13 cellular contexts compared by ENCODE assay signal in genomic region chr12:124869011-124869665, GRCh38. TPM values are rescaled to one million over a fixed set of nuclear protein-coding genes. Genes with fewer than 3 reads are reported as not detected.
DNase-seq lines count a peak whose midpoint lies in the region; ATAC-seq, FAIRE-seq and TF ChIP-seq lines count a peak whose summit lies in the region.
"Had no signal": no experiment of that assay in that cellular context is flagged by ENCODE, and none has a peak within 500 bp of the region (broad histone marks: within the 10 kb centered on the region; RNA-seq: fewer than 3 reads in every experiment).

No MANE protein-coding gene starts in this region.

- peak overlapping the region; percentile 52; the same call in 1 of the 2 replicates for H2AK5ac ChIP-seq in IMR-90 (ENCODE audit: low read depth, low read length)

- H3K4me1 Mint-ChIP-seq in naive thymus-derived CD4-positive, alpha-beta T cell: peaks cover 8 to 16% (median 15%) of the 10 kb centered on the region in 7 donors

- CTCF ChIA-PET in IMR-90 (lab: Yijun Ruan, JAX): no interaction called here
- CTCF ChIA-PET in GM12878 (lab: Yijun Ruan, JAX): interaction anchor here (2.4 kb wide), 1 partner anchor 38 kb away, joined by 6 read pairs; no protein-coding TSS in a partner anchor
- CTCF ChIA-PET in naive thymus-derived CD4-positive, alpha-beta T cell (lab: Charles Lee): no interaction called here

- peaks cover 5% of the 10 kb centered on the region for H3K4me1 ChIP-seq in IMR-90 (ENCODE audit: control insufficient read depth, insufficient read depth, low read length)
- peaks cover 20% of the 10 kb centered on the region for H3K4me1 ChIP-seq in GM12878 (ENCODE audit: control insufficient read depth, insufficient read depth, low read length)
- H3K4me1 ChIP-seq in naive thymus-derived CD4-positive, alpha-beta T cell (ENCODE audit: control insufficient read depth in 2 of 2, insufficient read depth in 2 of 2, low read length in 2 of 2): peaks cover 0 to 4% of the 10 kb centered on the region in 2 donors
- peaks cover 2% of the 10 kb centered on the region for H3K4me1 ChIP-seq in ovary (ENCODE audit: insufficient read depth)

- H3K4ac ChIP-seq in IMR-90 (ENCODE audit: low read depth, low read length): no peak overlapping the region

- H3K79me1 ChIP-seq in IMR-90 (ENCODE audit: low read depth in 1 of 2, low read length in 2 of 2): peaks cover 0 to 2% of the 10 kb centered on the region in 2 experiments; a peak in 1 of 4 replicates

- intact Hi-C loops in IMR-90 (cut with micrococcal nuclease) (no loop called here), GM12878 (cut with micrococcal nuclease; ENCODE audit: unreplicated experiment) (no loop called here), ovary (cut with DNase I) (no loop called here)
- intact Hi-C loops in naive thymus-derived CD4-positive, alpha-beta T cell (cut with micrococcal nuclease): loop anchor here in 1 of 2 donors (10.0 kb wide), 1 partner anchor 904 kb away; no protein-coding TSS in a partner anchor

- SMC1A ChIA-PET in GM12878 (lab: Charles Lee; ENCODE audit: uncharacterized antibody, unreplicated experiment): no interaction called here

- no peak for TF ChIP-seq CTCF in IMR-90 (conservative IDR thresholded peaks at IDR 0.05; ENCODE audit: low read depth, low read length)
- TF ChIP-seq CTCF in GM12878 (IDR thresholded peaks at IDR 0.05 in 2 of 3, conservative IDR thresholded peaks at IDR 0.05 in 1 of 3; ENCODE audit: control insufficient read depth in 2 of 3, extremely low read depth in 1 of 3, insufficient read depth in 1 of 3, low read depth in 3 of 3, low read length in 3 of 3): no peak
- TF ChIP-seq CTCF in ovary (IDR thresholded peaks at IDR 0.05): no peak

- TF ChIP-seq EP300 in GM12878 (IDR thresholded peaks at IDR 0.05; ENCODE audit: borderline replicate concordance in 1 of 2, control insufficient read depth in 1 of 2, low read depth in 2 of 2, low read length in 2 of 2) (no peak), ovary (IDR thresholded peaks at IDR 0.05) (no peak)

- no peaks in the 10 kb centered on the region for H3K36me3 ChIP-seq in IMR-90 (ENCODE audit: control insufficient read depth, insufficient read depth, low read length)
- no peaks in the 10 kb centered on the region for H3K36me3 ChIP-seq in GM12878 (ENCODE audit: control insufficient read depth in 2 of 2, insufficient read depth in 2 of 2, low read length in 1 of 2)
- no peaks in the 10 kb centered on the region for H3K36me3 ChIP-seq in naive thymus-derived CD4-positive, alpha-beta T cell (ENCODE audit: control insufficient read depth in 2 of 3, insufficient read depth in 3 of 3, low read length in 3 of 3)
- H3K36me3 ChIP-seq in ovary: no peaks in the 10 kb centered on the region

- no peak overlapping the region for H2BK5ac ChIP-seq in IMR-90 (ENCODE audit: low read depth, low read length, poor library complexity, severe bottlenecking)

- no peak for FAIRE-seq in GM12878 (lab: Jason Lieb, UNC)

- peaks cover 8% of the 10 kb centered on the region for H3K9me1 ChIP-seq in IMR-90 (ENCODE audit: insufficient read depth, low read length)

- no peak overlapping the region for H3K18ac ChIP-seq in IMR-90 (ENCODE audit: low read depth, low read length)

- TF ChIP-seq POLR2A in IMR-90 (IDR thresholded peaks at IDR 0.05; ENCODE audit: low read depth, low read length) (no peak), GM12878 (IDR thresholded peaks at IDR 0.05; ENCODE audit: low read depth, low read length) (no peak), ovary (IDR thresholded peaks at IDR 0.05) (no peak)

- dilution Hi-C loops in IMR-90 (cut with HindIII; ENCODE audit: low sequenced_read_pairs, unreplicated experiment): no loop called here

- POLR2A ChIA-PET in IMR-90 (lab: Charles Lee; ENCODE audit: unreplicated experiment) (interaction anchor here (0.6 to 0.7 kb wide), 2 partner anchors 11 to 14 kb away, joined by 3 to 7 read pairs; no protein-coding TSS in a partner anchor), GM12878 (lab: Charles Lee) (no interaction called here)
- POLR2A ChIA-PET in naive thymus-derived CD4-positive, alpha-beta T cell (lab: Charles Lee): no interaction called here

- RAD21 ChIA-PET in GM12878 (lab: Charles Lee; ENCODE audit: unreplicated experiment): no interaction called here

- no peak overlapping the region for H3K27ac ChIP-seq in IMR-90 (ENCODE audit: insufficient read depth, low read length)
- H3K27ac ChIP-seq in GM12878 (ENCODE audit: control insufficient read depth, insufficient read depth): no peak overlapping the region
- no peak overlapping the region for H3K27ac ChIP-seq in naive thymus-derived CD4-positive, alpha-beta T cell (ENCODE audit: low read depth, low read length)
- H3K27ac ChIP-seq in ovary: no peak overlapping the region
- H3K27ac ChIP-seq: GM23248 had no signal

- H3K79me2 ChIP-seq in GM12878 (ENCODE audit: control insufficient read depth, insufficient read depth, low read length): no peaks in the 10 kb centered on the region

- no peak overlapping the region; the same call in 2 of the 3 replicates for H2BK15ac ChIP-seq in IMR-90 (ENCODE audit: low read depth, low read length)

- no peak overlapping the region for H3K23ac ChIP-seq in IMR-90 (ENCODE audit: low read depth, low read length)

- H3K9me3 ChIP-seq in IMR-90 (ENCODE audit: control insufficient read depth, insufficient read depth, low read length) (peaks cover 4% of the 10 kb centered on the region; the same call in 1 of the 2 replicates), GM12878 (replicated peaks; ENCODE audit: control insufficient read depth, insufficient read depth, low read length) (no peaks in the 10 kb centered on the region), ovary (no peaks in the 10 kb centered on the region)
- no peaks in the 10 kb centered on the region for H3K9me3 ChIP-seq in naive thymus-derived CD4-positive, alpha-beta T cell (ENCODE audit: control insufficient read depth in 2 of 3, low read length in 3 of 3)

- no peak overlapping the region for H2AK9ac ChIP-seq in IMR-90 (replicated peaks; ENCODE audit: low read depth, low read length, poor library complexity)

- H3K4me2 ChIP-seq in IMR-90 (ENCODE audit: low read depth, low read length) (no peak overlapping the region), GM12878 (ENCODE audit: control insufficient read depth, insufficient read depth) (peak overlapping the region; percentile 82)

- H3K27ac Mint-ChIP-seq in naive thymus-derived CD4-positive, alpha-beta T cell: no peak overlapping the region
- H3K27ac Mint-ChIP-seq: immature natural killer cell had no signal

- no peaks in the 10 kb centered on the region for H3K9me3 Mint-ChIP-seq in naive thymus-derived CD4-positive, alpha-beta T cell
- H3K9me3 Mint-ChIP-seq: immature natural killer cell had no signal

- H3K4me3 Mint-ChIP-seq in naive thymus-derived CD4-positive, alpha-beta T cell: peak overlapping the region in 9 of 10 donors; percentile 11 to 72 (median 56)
- H3K4me3 Mint-ChIP-seq: immature natural killer cell had no signal

- no peaks in the 10 kb centered on the region for H4K20me1 ChIP-seq in IMR-90 (ENCODE audit: insufficient read depth, low read length)
- no peaks in the 10 kb centered on the region for H4K20me1 ChIP-seq in GM12878 (ENCODE audit: control insufficient read depth, insufficient read depth)

- BruUV-seq in IMR-90 (replicated peaks; lab: Mats Ljungman, UMichigan) (no TSS peak), GM12878 (replicated peaks; lab: Mats Ljungman, UMichigan) (no TSS peak)

- no peak overlapping the region for H2BK20ac ChIP-seq in IMR-90 (ENCODE audit: low read depth, low read length)

- H4K8ac ChIP-seq in IMR-90 (ENCODE audit: low read depth in 2 of 2, low read length in 2 of 2): no peak overlapping the region

- peaks cover 7 to 11% (median 10%) of the 10 kb centered on the region in 5 donors for H3K27me3 Mint-ChIP-seq in naive thymus-derived CD4-positive, alpha-beta T cell

- no peak overlapping the region for H3K56ac ChIP-seq in IMR-90 (ENCODE audit: extremely low read depth, insufficient read depth, low read length)

- ATAC-seq in IMR-90 (ENCODE audit: low read depth) (no peak), GM12878 (peak; percentile 25; the same call in 1 of the 3 replicates), GM21723 (IDR thresholded peaks at IDR 0.05; ENCODE audit: unreplicated experiment) (no peak)
- peak; percentile 77 for ATAC-seq in naive thymus-derived CD4-positive, alpha-beta T cell

- no peak overlapping the region for H4K5ac ChIP-seq in IMR-90 (ENCODE audit: low read depth, low read length)

- no peak overlapping the region for H3K4me3 ChIP-seq in IMR-90 (ENCODE audit: insufficient read depth, low read depth, low read length)
- H3K4me3 ChIP-seq in GM12878: no peak overlapping the region
- no peak overlapping the region for H3K4me3 ChIP-seq in naive thymus-derived CD4-positive, alpha-beta T cell (ENCODE audit: low read length)
- no peak overlapping the region for H3K4me3 ChIP-seq in ovary
- H3K4me3 ChIP-seq: GM23248 had no signal

- H3K9ac ChIP-seq in IMR-90 (ENCODE audit: low read depth, low read length) (no peak overlapping the region), GM12878 (ENCODE audit: control insufficient read depth, insufficient read depth, low read length) (peak overlapping the region; percentile 23; the same call in 1 of the 2 replicates)
- H3K9ac ChIP-seq: GM23248 had no signal

- no peak for TF ChIP-seq RAD21 in IMR-90 (IDR thresholded peaks at IDR 0.05; ENCODE audit: low read length)
- TF ChIP-seq RAD21 in GM12878 (IDR thresholded peaks at IDR 0.05; ENCODE audit: insufficient read depth, low read depth, low read length): no peak

- peaks cover 3% of the 10 kb centered on the region; the same call in 1 of the 2 replicates for H3K27me3 ChIP-seq in IMR-90 (ENCODE audit: control insufficient read depth, insufficient read depth, low read length)
- no peaks in the 10 kb centered on the region for H3K27me3 ChIP-seq in GM12878 (replicated peaks in 1 of 2; ENCODE audit: control insufficient read depth in 2 of 2, insufficient read depth in 2 of 2, low read length in 1 of 2)
- H3K27me3 ChIP-seq in naive thymus-derived CD4-positive, alpha-beta T cell (ENCODE audit: control insufficient read depth in 2 of 2, insufficient read depth in 2 of 2, low read length in 2 of 2): no peaks in the 10 kb centered on the region
- no peaks in the 10 kb centered on the region for H3K27me3 ChIP-seq in ovary

- H2AFZ ChIP-seq in IMR-90 (replicated peaks; ENCODE audit: low read length, poor library complexity) (peak overlapping the region; percentile 37), GM12878 (ENCODE audit: control insufficient read depth, low read depth, low read length) (peak overlapping the region; percentile 94)
- H2AFZ ChIP-seq: GM23248 had no signal

- H2BK120ac ChIP-seq in IMR-90 (ENCODE audit: low read depth, low read length): no peak overlapping the region

- in situ Hi-C loops in IMR-90 (cut with MboI; ENCODE audit: low sequenced_read_pairs): no loop called here
- in situ Hi-C loops in GM12878 (cut with MboI): no loop called here

- 71% methylated on average over 4 of the region's 18 CpGs; no CpG with 5 or more reads in 1 of the 2 experiments for WGBS in IMR-90 (ENCODE audit: extremely low coverage in 2 of 2, insufficient read length in 1 of 2), 2 experiments
- 41% methylated on average over 18 of the region's 18 CpGs for WGBS in GM12878 (ENCODE audit: insufficient coverage, insufficient replicate concordance, low lambda C conversion rate, missing lambda C conversion rate)
- 82 to 87% (median 86%) methylated on average over 18 of the region's 18 CpGs for WGBS in ovary, 3 donors

- no peak overlapping the region for H4K91ac ChIP-seq in IMR-90 (ENCODE audit: insufficient read depth, low read depth, low read length)

- DNase-seq in EH (ENCODE audit: low read depth): peak; percentile 29
- no peak for DNase-seq in IMR-90
- no peak for DNase-seq in GM12878 (ENCODE audit: low read depth, low spot score)
- no peak for DNase-seq in naive thymus-derived CD4-positive, alpha-beta T cell
- no peak for DNase-seq in A172 (ENCODE audit: low spot score)
- no peak for DNase-seq in ovary
- no peak for DNase-seq in COLO668 (lab: John Stamatoyannopoulos, UW; ENCODE audit: unreplicated experiment)
- DNase-seq: central memory CD4-positive, alpha-beta T cell; DMS79 treated with DMSO at 0.1 percent for 48 hours; GM23248; immature natural killer cell; NCI-H1092 treated with DMSO at 0.1 percent for 48 hours had no signal

- no peaks in the 10 kb centered on the region for H3K36me3 Mint-ChIP-seq in naive thymus-derived CD4-positive, alpha-beta T cell
- H3K36me3 Mint-ChIP-seq: immature natural killer cell had no signal

- no peak overlapping the region for H3K14ac ChIP-seq in IMR-90 (replicated peaks; ENCODE audit: low read depth, low read length)

RNA-seq across cellular contexts. Expression of gene SCARB1, which starts 5.5 kb away (rescaled TPM):
- total RNA-seq in IMR-90 (2012; rRNA removed) (3.0 and 3.6 TPM in 2 replicates), GM12878 (2014; rRNA removed) (46.5 and 51.4 TPM in 2 replicates), GM12878 (2014; rRNA removed; fragmentation: Illumina TruSeq; extraction: Trizol) (27.9 and 29.9 TPM in 2 replicates), GM12878 (2021) (102 and 104 TPM in 2 replicates), ovary (100 to 1,000 TPM in 3 of 7 donors, 10 to 100 TPM in 4; 20.8 to 155 (median 81.7) TPM)
- polyA plus RNA-seq in IMR-90 (2012; rRNA removed) (24.8 and 27.0 TPM in 2 replicates), GM12878 (2011; rRNA removed) (50.6 and 89.3 TPM in 2 replicates), GM12878 (2014; fragmentation: Illumina TruSeq; extraction: Trizol) (66.0 and 78.8 TPM in 2 replicates), GM12878 (2014; fragmentation: Nextera tagmentation; extraction: Ambion mirVana) (1 to 10 TPM in 1 of 2 experiments, under 1 TPM in 1; 0.34 to 3.3 TPM), GM12878 (2014; rRNA removed) (81.4 and 89.5 TPM in 2 replicates), GM12878 (2016; fragmentation: Nextera tagmentation; extraction: Ambion mirVana) (10 to 100 TPM; 62.8 to 63.3 TPM), ovary (1,000 to 10,000 TPM in 1 of 2 donors, 10 to 100 TPM in 1; 59.4 to 1,262 TPM)
- polyA plus RNA-seq in IMR-90 (2012; cell fraction: cytosol; rRNA removed): 20.5 and 47.8 TPM in 2 replicates
- polyA plus RNA-seq in IMR-90 (2012; cell fraction: nucleus; rRNA removed; ENCODE audit: low replicate concordance): 36.2 and 109 TPM in 2 replicates
- total RNA-seq in GM12878 (2013; cell fraction: nucleolus; rRNA removed): 359 and 403 TPM in 2 replicates
- polyA plus RNA-seq in GM12878 (2011; ENCODE audit: low read depth): 27.3 TPM
- 131 and 137 TPM in 2 replicates for polyA plus RNA-seq in GM12878 (2011; cell fraction: cytosol; rRNA removed)
- 542 and 556 TPM in 2 replicates for polyA plus RNA-seq in GM12878 (2011; cell fraction: nucleus; rRNA removed)
- polyA plus RNA-seq in GM12878 (2012): 61.4 and 89.0 TPM in 2 replicates
- polyA minus RNA-seq in GM12878 (2011; rRNA and poly(A)+ RNA removed): 89.0 and 116 TPM in 2 replicates
- polyA minus RNA-seq in GM12878 (2011; cell fraction: cytosol; rRNA and poly(A)+ RNA removed): 31.7 and 37.7 TPM in 2 replicates
- 70.1 and 83.4 TPM in 2 replicates for polyA minus RNA-seq in GM12878 (2011; cell fraction: nucleus; rRNA and poly(A)+ RNA removed)
- total RNA-seq in naive thymus-derived CD4-positive, alpha-beta T cell: 1 to 10 TPM; 2.5 to 7.1 (median 4.3) TPM
- 1 to 10 TPM; 2.2 to 2.6 TPM for polyA plus RNA-seq in naive thymus-derived CD4-positive, alpha-beta T cell
- 16.4 and 27.3 TPM in 2 replicates for total RNA-seq in A172 (2014; rRNA removed; shearing (Covaris generic))

RNA-seq across cellular contexts. Expression of gene UBC, which starts 45.3 kb away (rescaled TPM):
- total RNA-seq in IMR-90 (2012; rRNA removed): 2,742 and 4,320 TPM in 2 replicates
- polyA plus RNA-seq in IMR-90 (2012; rRNA removed): 2,042 and 2,259 TPM in 2 replicates
- 1,014 and 1,274 TPM in 2 replicates for polyA plus RNA-seq in IMR-90 (2012; cell fraction: cytosol; rRNA removed)
- 915 and 1,106 TPM in 2 replicates for polyA plus RNA-seq in IMR-90 (2012; cell fraction: nucleus; rRNA removed; ENCODE audit: low replicate concordance)
- 329 and 366 TPM in 2 replicates for total RNA-seq in GM12878 (2013; cell fraction: nucleolus; rRNA removed)
- 883 and 944 TPM in 2 replicates for total RNA-seq in GM12878 (2014; rRNA removed)
- total RNA-seq in GM12878 (2014; rRNA removed; fragmentation: Illumina TruSeq; extraction: Trizol): 816 and 821 TPM in 2 replicates
- 736 and 799 TPM in 2 replicates for total RNA-seq in GM12878 (2021)
- 1,550 TPM for polyA plus RNA-seq in GM12878 (2011; ENCODE audit: low read depth)
- 1,270 and 1,666 TPM in 2 replicates for polyA plus RNA-seq in GM12878 (2011; rRNA removed)
- polyA plus RNA-seq in GM12878 (2011; cell fraction: cytosol; rRNA removed): 1,638 and 1,774 TPM in 2 replicates
- 1,319 and 1,377 TPM in 2 replicates for polyA plus RNA-seq in GM12878 (2011; cell fraction: nucleus; rRNA removed)
- polyA plus RNA-seq in GM12878 (2012): 962 and 1,441 TPM in 2 replicates
- 973 and 1,123 TPM in 2 replicates for polyA plus RNA-seq in GM12878 (2014; fragmentation: Illumina TruSeq; extraction: Trizol)
- polyA plus RNA-seq in GM12878 (2014; fragmentation: Nextera tagmentation; extraction: Ambion mirVana): 1,000 to 10,000 TPM in 1 of 2 experiments, 100 to 1,000 TPM in 1; 785 to 1,214 TPM
- 610 and 653 TPM in 2 replicates for polyA plus RNA-seq in GM12878 (2014; rRNA removed)
- 100 to 1,000 TPM; 866 to 909 TPM for polyA plus RNA-seq in GM12878 (2016; fragmentation: Nextera tagmentation; extraction: Ambion mirVana)
- polyA minus RNA-seq in GM12878 (2011; rRNA and poly(A)+ RNA removed): 980 and 1,147 TPM in 2 replicates
- 232 and 279 TPM in 2 replicates for polyA minus RNA-seq in GM12878 (2011; cell fraction: cytosol; rRNA and poly(A)+ RNA removed)
- 143 and 182 TPM in 2 replicates for polyA minus RNA-seq in GM12878 (2011; cell fraction: nucleus; rRNA and poly(A)+ RNA removed)
- total RNA-seq in naive thymus-derived CD4-positive, alpha-beta T cell: 1,000 to 10,000 TPM in 1 of 5 experiments, 100 to 1,000 TPM in 4; 753 to 1,510 (median 913) TPM
- polyA plus RNA-seq in naive thymus-derived CD4-positive, alpha-beta T cell: 1,000 to 10,000 TPM; 1,135 to 1,865 TPM
- total RNA-seq in A172 (2014; rRNA removed; shearing (Covaris generic)): 1,288 and 1,521 TPM in 2 replicates
- total RNA-seq in ovary: 1,000 to 10,000 TPM in 2 of 7 donors, 100 to 1,000 TPM in 5; 775 to 1,271 (median 837) TPM
- 1,000 to 10,000 TPM in 1 of 2 donors, 100 to 1,000 TPM in 1; 808 to 1,330 TPM for polyA plus RNA-seq in ovary

Comparison
In these comparisons a context has a peak if more than half of its experiments do, and no peak if none do; other contexts are left out.
1. ATAC-seq: peak in GM12878 (single experiment) and naive thymus-derived CD4-positive, alpha-beta T cell (single experiment); none in IMR-90 (single experiment) and GM21723 (single experiment).